21 cellular contexts compared by ENCODE assay signal in the genomic region with DNA sequence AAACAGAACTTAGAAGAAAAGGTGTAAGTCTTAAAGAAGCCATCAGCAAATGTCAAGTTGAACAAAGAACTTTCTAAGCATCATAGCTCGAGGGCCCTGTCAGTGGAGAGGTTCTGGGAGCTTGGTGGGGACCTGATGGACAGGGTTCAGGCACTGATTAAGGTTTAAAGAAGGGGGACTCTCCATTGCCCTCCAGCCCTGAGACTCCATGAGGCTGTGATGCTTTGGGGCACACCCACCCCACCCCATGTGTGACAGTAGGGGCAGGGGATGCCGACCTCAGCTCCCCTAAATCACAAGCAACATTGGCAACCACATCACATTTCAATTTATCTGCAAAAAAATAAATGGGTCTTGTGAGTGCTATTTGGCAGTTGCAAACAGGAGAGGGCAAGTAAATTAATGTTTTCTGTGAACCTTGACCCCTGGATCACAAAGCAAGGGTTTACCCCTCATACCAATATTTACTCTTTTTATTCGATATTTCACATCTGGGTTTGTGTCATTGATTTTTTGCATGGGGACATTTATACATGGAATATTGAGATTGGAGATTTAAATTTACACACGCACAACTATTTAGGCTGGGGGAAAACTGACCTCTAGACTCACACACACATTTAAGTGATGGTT. TPM values are rescaled to one million over a fixed set of nuclear protein-coding genes. Genes with fewer than 3 reads are reported as not detected.
A peak's percentile ranks its signal among the peaks of the same experiment; 100 is the strongest.
DNase-seq lines count a peak whose midpoint lies in the region; ATAC-seq, FAIRE-seq and TF ChIP-seq lines count a peak whose summit lies in the region.
"Had no signal": no experiment of that assay in that cellular context is flagged by ENCODE, and none has a peak within 500 bp of the region (broad histone marks: within the 10 kb centered on the region; RNA-seq: fewer than 3 reads in every experiment).

No MANE protein-coding gene starts in this region.

- TF ChIP-seq CTCF in liver (IDR thresholded peaks at IDR 0.05; ENCODE audit: low read depth, low read length, missing input control) (no peak), HepG2 (CRISPR knock-in tag; IDR thresholded peaks at IDR 0.05) (no peak), stomach (IDR thresholded peaks at IDR 0.05) (no peak), PC-9 (conservative IDR thresholded peaks at IDR 0.05) (no peak)

- CTCF ChIA-PET in HepG2 (lab: Yijun Ruan, JAX; ENCODE audit: low intra/inter-chr PET ratio, low total read pairs) (no interaction called here), PC-9 (lab: Charles Lee) (no interaction called here)

- in situ Hi-C loops in HepG2 (cut with HindIII; ENCODE audit: extremely low pct_ligation_motif_present, low pct_unique_long_range_greater_than_20kb), result no loop called here

- TF ChIP-seq RAD21 in liver (IDR thresholded peaks at IDR 0.05), result peak in 1 of 2 donors; percentile 18
- TF ChIP-seq RAD21 in HepG2 (CRISPR knock-in tag; IDR thresholded peaks at IDR 0.05), result no peak

- TF ChIP-seq POLR2A in HepG2 (IDR thresholded peaks at IDR 0.05; ENCODE audit: insufficient read depth in 1 of 2, low read depth in 2 of 2, low read length in 2 of 2) (no peak), stomach (IDR thresholded peaks at IDR 0.05) (no peak)

- H4K20me1 ChIP-seq in HepG2 (ENCODE audit: insufficient read depth, low read length) (no peaks in the 10 kb centered on the region), PC-9 (ENCODE audit: insufficient read depth) (no peaks in the 10 kb centered on the region)
- H4K20me1 ChIP-seq: BLaER1 had no signal

- intact Hi-C loops in HepG2 (cut with micrococcal nuclease; ENCODE audit: unreplicated experiment) (no loop called here), stomach (cut with DNase I; ENCODE audit: low total_unique reads) (no loop called here), PC-9 (cut with micrococcal nuclease; ENCODE audit: unreplicated experiment) (no loop called here)

- TF ChIP-seq EP300 in HepG2 (IDR thresholded peaks at IDR 0.05; ENCODE audit: low read depth in 2 of 2, low read length in 2 of 2) (no peak), HepG2 (CRISPR knock-in tag; IDR thresholded peaks at IDR 0.05; ENCODE audit: borderline replicate concordance) (no peak), stomach (IDR thresholded peaks at IDR 0.05) (no peak)

- H3K4me3 ChIP-seq in liver (ENCODE audit: low read depth in 1 of 3, low read length in 3 of 3) (no peak overlapping the region), HepG2 (replicated peaks in 1 of 3; ENCODE audit: insufficient read depth in 1 of 3, low read depth in 2 of 3, low read length in 3 of 3) (no peak overlapping the region), stomach (no peak overlapping the region), PC-9 (no peak overlapping the region)
- H3K4me3 ChIP-seq: BLaER1 had no signal

- H3K9me3 ChIP-seq in liver (ENCODE audit: control insufficient read depth in 4 of 4, low read length in 3 of 4) (peaks cover 0 to 2% (median 0%) of the 10 kb centered on the region in 4 donors), HepG2 (ENCODE audit: low read length) (peaks cover 19% of the 10 kb centered on the region; the same call in 1 of the 2 replicates), stomach (peaks cover 12 to 55% (median 51%) of the 10 kb centered on the region in 4 donors), PC-9 (ENCODE audit: insufficient read depth, low read depth) (peaks cover 52% of the 10 kb centered on the region)

- H3K4me1 ChIP-seq in liver (ENCODE audit: control insufficient read depth in 4 of 4, insufficient read depth in 4 of 4, low read length in 3 of 4) (peaks cover 3 to 27% (median 26%) of the 10 kb centered on the region in 4 donors), HepG2 (ENCODE audit: insufficient read depth, low read length) (no peaks in the 10 kb centered on the region), stomach (no peaks in the 10 kb centered on the region), PC-9 (replicated peaks; ENCODE audit: insufficient read depth) (no peaks in the 10 kb centered on the region)
- H3K4me1 ChIP-seq: BLaER1 had no signal

- H3K9me2 ChIP-seq in PC-9 (ENCODE audit: insufficient read depth), result no peaks in the 10 kb centered on the region

- POLR2A ChIA-PET in HepG2 (lab: Yijun Ruan, JAX) (no interaction called here), PC-9 (lab: Charles Lee; ENCODE audit: unreplicated experiment) (no interaction called here)

- H3K36me3 ChIP-seq in liver (ENCODE audit: control insufficient read depth in 4 of 4, insufficient read depth in 3 of 4, low read depth in 1 of 4, low read length in 3 of 4) (peaks cover 0 to 3% (median 0%) of the 10 kb centered on the region in 4 donors), HepG2 (replicated peaks in 1 of 2; ENCODE audit: control insufficient read depth in 1 of 2, insufficient read depth in 2 of 2, low read length in 2 of 2) (no peaks in the 10 kb centered on the region), stomach (no peaks in the 10 kb centered on the region), PC-9 (ENCODE audit: low read depth) (0 out of 2 replicates have a peak, but pooled peaks cover 8% of the 10 kb centered on the region)

- no peaks in the 10 kb centered on the region for H3K27me3 ChIP-seq in liver (ENCODE audit: control insufficient read depth in 4 of 4, insufficient read depth in 4 of 4, low read length in 3 of 4)
- H3K27me3 ChIP-seq in HepG2 (ENCODE audit: control insufficient read depth in 1 of 2, insufficient read depth in 2 of 2, low read length in 2 of 2), result peaks cover 5 to 32% of the 10 kb centered on the region in 2 experiments; a peak in 4 of 5 replicates
- peaks cover 0 to 15% (median 0%) of the 10 kb centered on the region in 3 donors for H3K27me3 ChIP-seq in stomach
- no peaks in the 10 kb centered on the region for H3K27me3 ChIP-seq in PC-9 (ENCODE audit: insufficient read depth, low read depth)
- H3K27me3 ChIP-seq: BLaER1 had no signal

- ATAC-seq in HepG2, result no peak
- ATAC-seq: HCT116 had no signal

- no TSS peak for BruUV-seq in HepG2 (replicated peaks; lab: Mats Ljungman, UMichigan)
- no TSS peak for BruUV-seq in PC-9 (replicated peaks; lab: Mats Ljungman, UMichigan)

- no peak overlapping the region for H3K9ac ChIP-seq in liver (ENCODE audit: low read depth in 1 of 2, low read length in 2 of 2)
- H3K9ac ChIP-seq in HepG2 (ENCODE audit: insufficient read depth, low read depth, low read length), result no peak overlapping the region
- H3K9ac ChIP-seq: BLaER1 had no signal

- H3K4me2 ChIP-seq in HepG2 (ENCODE audit: low read depth, low read length), result no peak overlapping the region
- no peak overlapping the region for H3K4me2 ChIP-seq in PC-9
- H3K4me2 ChIP-seq: BLaER1 had no signal

- DNase-seq in HepG2 (ENCODE audit: low spot score), result no peak
- peak; percentile 16 for DNase-seq in islet precursor cell
- peak; percentile 7 for DNase-seq in stomach
- no peak for DNase-seq in PC-9
- no peak for DNase-seq in HK-2 (ENCODE audit: unreplicated experiment)
- DNase-seq in SIG-M5 (lab: John Stamatoyannopoulos, UW), result no peak
- DNase-seq: 8988T; CD4-positive, alpha-beta memory T cell; DMS153; DMS79; GDM1; GOT3; H7; HFFc6 had no signal

- H3K79me2 ChIP-seq in HepG2 (ENCODE audit: insufficient read depth, low read length) (no peaks in the 10 kb centered on the region), PC-9 (ENCODE audit: low read depth) (no peaks in the 10 kb centered on the region)

- 46% methylated on average over 4 of the region's 4 CpGs for WGBS in liver
- 4% methylated on average over 4 of the region's 4 CpGs for whole genome bisulfite sequencing in HepG2 (ENCODE audit: low lambda C conversion rate)
- WGBS in stomach, 5 donors, result 72 to 88% (median 78%) methylated on average over 4 of the region's 4 CpGs

- H3F3A ChIP-seq in PC-9 (ENCODE audit: insufficient read depth, low read depth), result no peaks in the 10 kb centered on the region

- FAIRE-seq in HepG2 (lab: Jason Lieb, UNC), result no peak
- FAIRE-seq: GM12892, GM18507, HTR-8/SVneo had no signal

- H2AFZ ChIP-seq in HepG2 (ENCODE audit: low read length), result no peak overlapping the region
- H2AFZ ChIP-seq in PC-9, result no peak overlapping the region

- H3K27ac ChIP-seq in liver (ENCODE audit: low read depth in 1 of 2, low read length in 2 of 2), result peak overlapping the region in 1 of 2 donors; percentile 33
- no peak overlapping the region for H3K27ac ChIP-seq in HepG2 (ENCODE audit: extremely low read length, insufficient read depth, low read length)
- no peak overlapping the region for H3K27ac ChIP-seq in stomach
- H3K27ac ChIP-seq in PC-9, result no peak overlapping the region
- H3K27ac ChIP-seq: BLaER1 had no signal

TF ChIP-seq in liver, 16 proteins besides CTCF, POLR2A, EP300 and RAD21 (continues in another document):
- peak; percentile 30 for TF ChIP-seq SP1 (IDR thresholded peaks at IDR 0.05)
- peak; percentile 17 for TF ChIP-seq FOXA2 (IDR thresholded peaks at IDR 0.05)
- TF ChIP-seq TAF1 (conservative IDR thresholded peaks at IDR 0.05), result no peak

RNA-seq across cellular contexts. Expression of gene ANO1, which starts 37.1 kb away (rescaled TPM):
- total RNA-seq in liver (10 to 100 TPM in 1 of 2 donors, 1 to 10 TPM in 1; 7.8 to 64.8 TPM), HepG2 (2016; rRNA removed; fragmentation: Illumina TruSeq; extraction: Trizol) (not detected in 2 replicates), stomach (10 to 100 TPM in 4 of 5 donors, 1 to 10 TPM in 1; 5.2 to 69.6 (median 32.7) TPM), PC-9 (2021) (107 and 114 TPM in 2 replicates)
- polyA plus RNA-seq in liver (10 to 100 TPM; 26.8 to 37.7 TPM), HepG2 (2011; rRNA removed) (not detected in 2 replicates), stomach (1 to 10 TPM; 1.8 to 5.6 (median 4.3) TPM)
- total RNA-seq in HepG2 (2016; cell fraction: cytosol; rRNA removed; fragmentation: Illumina TruSeq; extraction: Trizol; ENCODE audit: low read depth), result not detected in 2 replicates
- not detected in 2 replicates for total RNA-seq in HepG2 (2016; cell fraction: insoluble cytoplasmic fraction; rRNA removed; fragmentation: Illumina TruSeq; extraction: Trizol)
- not detected in 2 replicates for total RNA-seq in HepG2 (2016; cell fraction: membrane; rRNA removed; fragmentation: Illumina TruSeq; extraction: Trizol)
- total RNA-seq in HepG2 (2016; cell fraction: nucleus; rRNA removed; fragmentation: Illumina TruSeq; extraction: Trizol), result not detected in 2 replicates
- polyA plus RNA-seq in HepG2 (2011; cell fraction: cytosol; rRNA removed), result not detected in 2 replicates
- not detected in 2 replicates for polyA plus RNA-seq in HepG2 (2011; cell fraction: nucleus; rRNA removed)
- not detected in 2 replicates for polyA plus RNA-seq in HepG2 (2012)
- polyA plus RNA-seq in HepG2 (2016; cell fraction: cytosol; fragmentation: Illumina TruSeq; extraction: Trizol; ENCODE audit: low read depth), result not detected in 2 replicates
- polyA plus RNA-seq in HepG2 (2016; cell fraction: insoluble cytoplasmic fraction; fragmentation: Illumina TruSeq; extraction: Trizol; ENCODE audit: low read depth), result not detected in 2 replicates
- polyA plus RNA-seq in HepG2 (2016; cell fraction: membrane; fragmentation: Illumina TruSeq; extraction: Trizol; ENCODE audit: low read depth), result not detected in 2 replicates
- polyA plus RNA-seq in HepG2 (2016; cell fraction: nucleus; fragmentation: Illumina TruSeq; extraction: Trizol; ENCODE audit: insufficient read depth, low read depth), result not detected in 2 replicates
- 0.14 TPM in 1 of 2 replicates, not detected in the other for polyA minus RNA-seq in HepG2 (2011; rRNA and poly(A)+ RNA removed; ENCODE audit: low replicate concordance)
- not detected in 2 replicates for polyA minus RNA-seq in HepG2 (2011; cell fraction: cytosol; rRNA and poly(A)+ RNA removed)
- not detected in 2 replicates for polyA minus RNA-seq in HepG2 (2011; cell fraction: nucleus; rRNA and poly(A)+ RNA removed)
- total RNA-seq: CD4-positive, alpha-beta memory T cell; HFFc6 had no signal
- polyA plus RNA-seq: CD14-positive monocyte; CD4-positive, alpha-beta memory T cell had no signal

Comparison
In these comparisons a context has a peak if more than half of its experiments do, and no peak if none do; other contexts are left out.
1. RNA of gene ANO1, which starts 37.1 kb away (total RNA-seq): 107 to 114 TPM in PC-9, 7.8 to 64.8 TPM in liver and 5.2 to 69.6 TPM in stomach; not detected in HepG2; every median in the first group is over 4 times any median in the second.
2. DNase-seq: peak in islet precursor cell (single experiment) and stomach (single experiment); none in HepG2 (single experiment), PC-9 (0 of 2), HK-2 (single experiment) and SIG-M5 (single experiment).